ENCODE assay signal across 26 cellular contexts in the genomic region with DNA sequence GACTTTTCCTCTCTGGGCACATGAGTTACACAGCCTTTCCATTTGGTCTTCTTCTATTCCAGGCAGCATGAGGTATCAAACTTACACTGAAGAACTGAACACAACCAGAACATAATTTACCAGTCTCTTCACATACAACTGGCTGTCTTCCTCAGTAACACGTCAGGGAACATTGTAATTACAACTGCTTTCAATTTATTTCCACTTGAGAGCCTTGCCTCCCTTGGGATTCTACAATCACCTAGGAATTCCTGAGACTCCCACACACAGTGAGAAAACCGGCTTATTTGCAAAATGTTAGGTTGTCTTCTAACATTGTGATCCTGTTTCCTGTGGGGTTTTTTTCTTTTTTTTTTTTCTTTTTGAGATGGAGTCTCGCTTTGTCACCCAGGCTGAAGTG.
DNase-seq lines count a peak whose midpoint lies in the region; ATAC-seq and TF ChIP-seq lines count a peak whose summit lies in the region.
"Had no signal": no experiment of that assay in that cellular context is flagged by ENCODE, and none has a peak within 500 bp of the region (broad histone marks: within the 10 kb centered on the region; RNA-seq: fewer than 3 reads in every experiment).

No MANE protein-coding gene starts in this region.

- H3K36me3 Mint-ChIP-seq in stimulated activated effector memory CD8-positive, alpha-beta T cell treated with anti-CD3 and anti-CD28 coated beads, Interleukin-12 subunit alpha, Interleukin-12 subunit beta, amount 100 ng/mL, for 72 hours, result no peaks in the 10 kb centered on the region
- H3K36me3 Mint-ChIP-seq: brain; CD4-positive, CD25-positive, alpha-beta regulatory T cell; IgD-negative memory B cell; neural progenitor cell had no signal

- H3K4me1 Mint-ChIP-seq in stimulated activated effector memory CD8-positive, alpha-beta T cell treated with anti-CD3 and anti-CD28 coated beads, Interleukin-12 subunit alpha, Interleukin-12 subunit beta, amount 100 ng/mL, for 72 hours, result no peaks in the 10 kb centered on the region
- H3K4me1 Mint-ChIP-seq: activated CD4-positive, alpha-beta memory T cell treated with anti-CD3 and anti-CD28 coated beads, Interleukin-2, amount 10 ng/mL, durations not matched to agents 7 days and 5 days; CD4-positive, CD25-positive, alpha-beta regulatory T cell; IgD-negative memory B cell had no signal

- no peak for ATAC-seq in stimulated activated effector memory CD8-positive, alpha-beta T cell treated with anti-CD3 and anti-CD28 coated beads, Interleukin-12 subunit alpha, Interleukin-12 subunit beta, amount 100 ng/mL, for 72 hours
- ATAC-seq: A549, left lung had no signal

- no peak overlapping the region for H3K4me3 ChIP-seq in fibroblast of mammary gland (ENCODE audit: control insufficient read depth, low read depth, low read length)
- H3K4me3 ChIP-seq: A549, left lung, neural progenitor cell, SJSA1, smooth muscle cell had no signal

- no peak overlapping the region for H3K4me3 Mint-ChIP-seq in stimulated activated effector memory CD8-positive, alpha-beta T cell treated with anti-CD3 and anti-CD28 coated beads, Interleukin-12 subunit alpha, Interleukin-12 subunit beta, amount 100 ng/mL, for 72 hours
- H3K4me3 Mint-ChIP-seq: activated CD4-positive, alpha-beta memory T cell treated with anti-CD3 and anti-CD28 coated beads, Interleukin-2, amount 10 ng/mL, durations not matched to agents 7 days and 5 days; brain; CD4-positive, CD25-positive, alpha-beta regulatory T cell; dendritic cell treated with granulocyte-macrophage colony-stimulating factor and Interleukin-4, amounts not matched to agents 40 ng/mL and 50 ng/mL, for 4 days; IgD-negative memory B cell; neural progenitor cell had no signal

- DNase-seq in NCI-H510A treated with DMSO at 0.1 percent for 48 hours (lab: John Stamatoyannopoulos, UW), result peak; percentile 51
- DNase-seq in NCI-H510A (lab: John Stamatoyannopoulos, UW), result no peak
- peak; percentile 47 for DNase-seq in NCI-H345 (lab: John Stamatoyannopoulos, UW)
- DNase-seq in fibroblast of mammary gland (ENCODE audit: low read depth), result peak; percentile 82
- peak; percentile 9 for DNase-seq in stromal cell of bone marrow (ENCODE audit: low read depth)
- no peak for DNase-seq in stimulated activated effector memory CD8-positive, alpha-beta T cell treated with anti-CD3 and anti-CD28 coated beads, Interleukin-12 subunit alpha, Interleukin-12 subunit beta, amount 100 ng/mL, for 72 hours (ENCODE audit: low spot score in 2 of 2)
- DNase-seq in D341Med (ENCODE audit: low spot score), result no peak
- no peak for DNase-seq in MV-4-11 (lab: John Stamatoyannopoulos, UW)
- DNase-seq: activated CD4-positive, alpha-beta memory T cell treated with anti-CD3 and anti-CD28 coated beads, Interleukin-2, amount 10 ng/mL, durations not matched to agents 7 days and 5 days; activated naive CD4-positive, alpha-beta T cell treated with anti-CD3 and anti-CD28 coated beads, Interleukin-2, amount 50 U/mL, for 16 hours; activated T-cell treated with anti-CD3 and anti-CD28 coated beads, Interleukin-2, amount 50 U/mL, for 1 hour; CD4-positive, CD25-positive, alpha-beta regulatory T cell; DND-41; left lung; MM.1S; NCI-H2029; NCI-H774; stimulated activated CD4-positive, alpha-beta T cell treated with anti-CD3 and anti-CD28 coated beads, Interleukin-4, amount 100 ng/mL, for 4 hours; WERI-Rb-1 had no signal

- TF ChIP-seq CTCF in fibroblast of mammary gland (conservative IDR thresholded peaks at IDR 0.05; ENCODE audit: control insufficient read depth, insufficient read depth, low read depth, low read length), result no peak

- H3K9me3 Mint-ChIP-seq in stimulated activated effector memory CD8-positive, alpha-beta T cell treated with anti-CD3 and anti-CD28 coated beads, Interleukin-12 subunit alpha, Interleukin-12 subunit beta, amount 100 ng/mL, for 72 hours, result no peaks in the 10 kb centered on the region
- H3K9me3 Mint-ChIP-seq: activated CD4-positive, alpha-beta memory T cell treated with anti-CD3 and anti-CD28 coated beads, Interleukin-2, amount 10 ng/mL, durations not matched to agents 7 days and 5 days; dendritic cell treated with granulocyte-macrophage colony-stimulating factor and Interleukin-4, amounts not matched to agents 40 ng/mL and 50 ng/mL, for 4 days; neural progenitor cell had no signal

- H3K27ac Mint-ChIP-seq in stimulated activated effector memory CD8-positive, alpha-beta T cell treated with anti-CD3 and anti-CD28 coated beads, Interleukin-12 subunit alpha, Interleukin-12 subunit beta, amount 100 ng/mL, for 72 hours, result no peak overlapping the region
- H3K27ac Mint-ChIP-seq: activated CD4-positive, alpha-beta memory T cell treated with anti-CD3 and anti-CD28 coated beads, Interleukin-2, amount 10 ng/mL, durations not matched to agents 7 days and 5 days; CD4-positive, CD25-positive, alpha-beta regulatory T cell; dendritic cell treated with granulocyte-macrophage colony-stimulating factor and Interleukin-4, amounts not matched to agents 40 ng/mL and 50 ng/mL, for 4 days; IgD-negative memory B cell; neural progenitor cell had no signal

Comparison
In these comparisons a context has a peak if more than half of its experiments do, and no peak if none do; other contexts are left out.
1. DNase-seq: peak in NCI-H510A treated with DMSO at 0.1 percent for 48 hours (single experiment), NCI-H345 (single experiment), fibroblast of mammary gland (single experiment) and stromal cell of bone marrow (single experiment); none in NCI-H510A (single experiment), stimulated activated effector memory CD8-positive, alpha-beta T cell treated with anti-CD3 and anti-CD28 coated beads, Interleukin-12 subunit alpha, Interleukin-12 subunit beta, amount 100 ng/mL, for 72 hours (0 of 2), D341Med (single experiment) and MV-4-11 (single experiment).